9 cellular contexts compared by ENCODE assay signal in the genomic region with DNA sequence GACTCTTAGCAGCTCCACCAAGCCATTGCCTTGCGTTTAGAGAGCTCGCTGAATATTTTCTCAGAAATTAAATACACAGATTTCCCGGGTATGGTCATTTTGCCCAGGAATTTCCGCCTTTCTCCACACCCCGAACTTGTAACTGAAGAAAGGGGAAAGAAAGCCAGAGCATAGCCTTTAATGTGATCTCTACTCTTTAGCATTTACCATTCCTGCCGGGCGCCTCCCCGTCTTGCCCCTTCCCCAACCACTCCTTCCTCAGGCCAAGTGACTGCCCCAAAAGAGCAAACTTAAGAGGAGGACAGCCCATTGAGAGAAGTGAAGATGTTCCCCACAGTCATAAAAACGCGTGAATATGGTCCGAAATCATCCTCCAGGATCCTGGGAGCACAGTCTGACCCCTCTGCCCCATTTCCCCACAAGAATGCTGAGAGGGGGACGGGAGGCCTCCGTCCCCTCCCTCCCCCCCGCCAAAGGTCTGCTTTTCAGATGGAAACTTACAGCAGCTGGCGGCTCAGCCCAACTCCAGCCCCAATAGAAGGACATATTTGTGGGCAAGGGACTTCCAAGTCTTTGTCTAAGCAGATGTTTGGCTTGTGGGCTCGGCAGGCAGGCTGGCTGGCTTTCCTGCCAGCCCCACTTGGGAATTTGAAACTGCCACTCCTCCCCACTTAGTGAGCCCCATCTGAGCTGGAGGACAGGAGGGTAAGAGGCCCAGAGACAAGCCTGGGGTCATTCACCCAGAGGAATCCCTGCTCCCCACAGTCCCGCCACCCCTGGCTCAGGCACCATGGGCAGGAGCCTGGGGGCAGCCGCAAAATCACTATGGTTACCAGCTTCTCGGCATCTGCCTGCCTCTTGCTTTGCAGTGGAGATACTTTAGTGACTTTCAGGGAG. TPM values are rescaled to one million over a fixed set of nuclear protein-coding genes. Genes with fewer than 3 reads are reported as not detected.
A peak's percentile ranks its signal among the peaks of the same experiment; 100 is the strongest.
DNase-seq lines count a peak whose midpoint lies in the region; ATAC-seq and TF ChIP-seq lines count a peak whose summit lies in the region.
"Had no signal": no experiment of that assay in that cellular context is flagged by ENCODE, and none has a peak within 500 bp of the region (broad histone marks: within the 10 kb centered on the region; RNA-seq: fewer than 3 reads in every experiment).

No MANE protein-coding gene starts in this region.

- no peaks in the 10 kb centered on the region for H4K20me1 ChIP-seq in BLaER1

- no peaks in the 10 kb centered on the region for H3K9me3 Mint-ChIP-seq in Caco-2 (ENCODE audit: unreplicated experiment)
- H3K9me3 Mint-ChIP-seq: activated naive CD4-positive, alpha-beta T cell treated with anti-CD3 and anti-CD28 coated beads, Interleukin-2, amount 50 U/mL, for 72 hours had no signal

- no TSS peak for BruUV-seq in Caco-2 (replicated peaks; lab: Mats Ljungman, UMichigan)

- TF ChIP-seq CTCF in fibroblast of villous mesenchyme (IDR thresholded peaks at IDR 0.05; ENCODE audit: insufficient read depth, low read depth, low read length) (no peak), ovary (IDR thresholded peaks at IDR 0.05) (no peak), dorsolateral prefrontal cortex (IDR thresholded peaks at IDR 0.05 in 54 of 56, conservative IDR thresholded peaks at IDR 0.05 in 2 of 56; ENCODE audit: low read depth in 1 of 56, partially characterized antibody in 56 of 56) (no peak), Caco-2 (IDR thresholded peaks at IDR 0.05; ENCODE audit: insufficient read depth in 1 of 2, low read depth in 1 of 2, low read length in 1 of 2, severe bottlenecking in 1 of 2, unreplicated experiment in 1 of 2) (no peak)

- POLR2A ChIA-PET in Caco-2 (lab: Charles Lee): no interaction called here

- H3K4me3 Mint-ChIP-seq in Caco-2 (ENCODE audit: unreplicated experiment): no peak overlapping the region

- no peaks in the 10 kb centered on the region for H3K27me3 ChIP-seq in BLaER1
- no peaks in the 10 kb centered on the region for H3K27me3 ChIP-seq in ovary
- no peaks in the 10 kb centered on the region for H3K27me3 ChIP-seq in dorsolateral prefrontal cortex
- no peaks in the 10 kb centered on the region for H3K27me3 ChIP-seq in Caco-2 (replicated peaks; ENCODE audit: control insufficient read depth, insufficient read depth, low read length)

- peaks cover 10% of the 10 kb centered on the region for H3K36me3 Mint-ChIP-seq in Caco-2 (ENCODE audit: insufficient read depth, unreplicated experiment)
- H3K36me3 Mint-ChIP-seq: activated naive CD4-positive, alpha-beta T cell treated with anti-CD3 and anti-CD28 coated beads, Interleukin-2, amount 50 U/mL, for 72 hours had no signal

- no peak overlapping the region; the same call in 1 of the 2 replicates for H3K4me3 ChIP-seq in BLaER1
- no peak overlapping the region for H3K4me3 ChIP-seq in fibroblast of villous mesenchyme (ENCODE audit: low read depth, low read length)
- H3K4me3 ChIP-seq in ovary: no peak overlapping the region
- H3K4me3 ChIP-seq in dorsolateral prefrontal cortex: no peak overlapping the region
- no peak overlapping the region for H3K4me3 ChIP-seq in Caco-2 (ENCODE audit: low read depth, low read length)

- intact Hi-C loops in ovary (cut with DNase I) (loop anchor here in 2 of 4 donors (10.0 kb wide), 1 partner anchor 50 kb away; a partner anchor contains a TSS), dorsolateral prefrontal cortex (cut with DNase I) (no loop called here), Caco-2 (cut with micrococcal nuclease; ENCODE audit: unreplicated experiment) (no loop called here)

- H3K4me1 Mint-ChIP-seq in Caco-2 (ENCODE audit: low read depth, unreplicated experiment): no peaks in the 10 kb centered on the region

- H3K36me3 ChIP-seq in BLaER1: no peaks in the 10 kb centered on the region
- no peaks in the 10 kb centered on the region for H3K36me3 ChIP-seq in ovary
- H3K36me3 ChIP-seq in Caco-2 (ENCODE audit: control insufficient read depth, insufficient read depth, low read length): no peaks in the 10 kb centered on the region

- no peak for TF ChIP-seq POLR2A in ovary (IDR thresholded peaks at IDR 0.05)

- H3K4me1 ChIP-seq in BLaER1: peaks cover 60% of the 10 kb centered on the region
- peaks cover 31% of the 10 kb centered on the region for H3K4me1 ChIP-seq in ovary (ENCODE audit: insufficient read depth)
- no peaks in the 10 kb centered on the region for H3K4me1 ChIP-seq in Caco-2

- no peak overlapping the region for H3K27ac Mint-ChIP-seq in Caco-2 (ENCODE audit: unreplicated experiment)
- H3K27ac Mint-ChIP-seq: activated naive CD4-positive, alpha-beta T cell treated with anti-CD3 and anti-CD28 coated beads, Interleukin-2, amount 50 U/mL, for 72 hours had no signal

- DNase-seq in NCI-H524 (lab: John Stamatoyannopoulos, UW) (peak; percentile 76 to 93), fibroblast of villous mesenchyme (ENCODE audit: low read depth) (peak; percentile 98), ovary (peak; percentile 35 to 60 (median 48)), dorsolateral prefrontal cortex (no peak), Caco-2 (no peak)

- H3K27ac ChIP-seq in BLaER1 (peak overlapping the region; percentile 83), ovary (peak overlapping the region; percentile 46 to 67), dorsolateral prefrontal cortex (no peak overlapping the region)

- peak overlapping the region; percentile 74 for H3K4me2 ChIP-seq in BLaER1

- no peak for TF ChIP-seq EP300 in ovary (IDR thresholded peaks at IDR 0.05)

- H3K27me3 Mint-ChIP-seq in Caco-2 (ENCODE audit: insufficient read depth, unreplicated experiment): no peaks in the 10 kb centered on the region

- peak overlapping the region; percentile 56; the same call in 1 of the 2 replicates for H3K9ac ChIP-seq in BLaER1

- 26 to 31% (median 26%) methylated on average over 19 of the region's 19 CpGs for WGBS in ovary, 3 donors

- H3K9me3 ChIP-seq in BLaER1: peaks cover 8% of the 10 kb centered on the region; the same call in 1 of the 2 replicates
- H3K9me3 ChIP-seq in ovary: no peaks in the 10 kb centered on the region
- H3K9me3 ChIP-seq in Caco-2: no peaks in the 10 kb centered on the region

- ATAC-seq in HG02642 (IDR thresholded peaks at IDR 0.05; ENCODE audit: poor library complexity, unreplicated experiment): no peak
- no peak for ATAC-seq in HG02610 (IDR thresholded peaks at IDR 0.05; ENCODE audit: unreplicated experiment)
- ATAC-seq: activated naive CD4-positive, alpha-beta T cell treated with anti-CD3 and anti-CD28 coated beads, Interleukin-2, amount 50 U/mL, for 72 hours had no signal

- CTCF ChIA-PET in Caco-2 (lab: Charles Lee): no interaction called here

RNA-seq across cellular contexts. Expression of a gene that starts 53.4 kb away (rescaled TPM):
- total RNA-seq in fibroblast of villous mesenchyme (95.0 and 170 TPM in 2 replicates), ovary (100 to 1,000 TPM in 5 of 7 donors, 10 to 100 TPM in 2; 42.1 to 146 (median 124) TPM), dorsolateral prefrontal cortex (10 to 100 TPM in 40 of 120 experiments, 1 to 10 TPM in 80; 4.2 to 25.9 (median 8.8) TPM), Caco-2 (2022) (23.9 and 24.7 TPM in 2 replicates)
- 100 to 1,000 TPM; 127 to 133 TPM for polyA plus RNA-seq in ovary

Comparison
In these comparisons a context has a peak if more than half of its experiments do, and no peak if none do; other contexts are left out.
1. H3K27ac ChIP-seq: peak in BLaER1 (single experiment) and ovary (2 of 2); none in dorsolateral prefrontal cortex (0 of 59).
2. DNase-seq: peak in NCI-H524 (2 of 2), fibroblast of villous mesenchyme (single experiment) and ovary (5 of 5); none in dorsolateral prefrontal cortex (0 of 10) and Caco-2 (0 of 2).